In the genomic region with DNA sequence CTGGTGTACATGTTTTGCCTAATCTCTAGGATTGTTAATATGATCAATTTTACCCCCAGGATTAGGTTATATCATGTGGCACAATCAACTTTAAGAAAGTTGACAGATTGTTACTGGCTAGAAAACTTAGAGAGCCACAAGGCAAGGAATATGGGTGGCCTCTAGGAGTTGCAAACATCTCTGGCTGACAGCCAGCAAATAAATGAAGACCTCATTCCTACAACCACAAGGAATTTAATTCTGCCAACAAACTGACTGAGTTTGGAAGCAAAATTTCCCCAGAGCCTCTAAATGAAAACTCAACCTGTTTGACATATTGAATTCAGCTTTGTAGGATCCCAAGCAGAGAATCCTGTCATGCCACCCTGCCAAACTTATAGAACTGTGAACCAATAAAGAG, we compare ENCODE assay signal across 22 cellular contexts.
A peak's percentile ranks its signal among the peaks of the same experiment; 100 is the strongest.
DNase-seq lines count a peak whose midpoint lies in the region; ATAC-seq, FAIRE-seq and TF ChIP-seq lines count a peak whose summit lies in the region.
"Had no signal": no experiment of that assay in that cellular context is flagged by ENCODE, and none has a peak within 500 bp of the region (broad histone marks: within the 10 kb centered on the region; RNA-seq: fewer than 3 reads in every experiment).

No MANE protein-coding gene starts in this region.

- peak overlapping the region; percentile 57 for H3K27ac Mint-ChIP-seq in stimulated activated naive CD8-positive, alpha-beta T cell treated with anti-CD3 and anti-CD28 coated beads, Interleukin-15, Interleukin-2, amounts not matched to agents 100 ng/mL and 50 ng/mL, for 24 hours
- peak overlapping the region in 1 of 2 donors; percentile 35 for H3K27ac Mint-ChIP-seq in natural killer cell
- H3K27ac Mint-ChIP-seq: mesothelial cell of epicardium, nephron progenitor cell, progenitor cell of endocrine pancreas had no signal

- no peak overlapping the region for H3K27ac ChIP-seq in esophagus squamous epithelium
- H3K27ac ChIP-seq: Peyer's patch had no signal

- TF ChIP-seq CTCF in esophagus squamous epithelium (IDR thresholded peaks at IDR 0.05) (no peak), natural killer cell (IDR thresholded peaks at IDR 0.05) (no peak)

- peaks cover 93% of the 10 kb centered on the region for H3K4me1 Mint-ChIP-seq in stimulated activated naive CD8-positive, alpha-beta T cell treated with anti-CD3 and anti-CD28 coated beads, Interleukin-15, Interleukin-2, amounts not matched to agents 100 ng/mL and 50 ng/mL, for 24 hours (ENCODE audit: low read depth)
- peaks cover 37 to 46% of the 10 kb centered on the region in 2 donors for H3K4me1 Mint-ChIP-seq in natural killer cell
- H3K4me1 Mint-ChIP-seq: nephron progenitor cell had no signal

- H3K36me3 ChIP-seq in esophagus squamous epithelium, result no peaks in the 10 kb centered on the region
- H3K36me3 ChIP-seq: Peyer's patch had no signal

- no peak overlapping the region for H3K4me3 ChIP-seq in esophagus squamous epithelium
- H3K4me3 ChIP-seq: Peyer's patch had no signal

- no peaks in the 10 kb centered on the region for H3K4me1 ChIP-seq in esophagus squamous epithelium

- H3K9me3 ChIP-seq in esophagus squamous epithelium, result no peaks in the 10 kb centered on the region
- H3K9me3 ChIP-seq: Peyer's patch had no signal

- no peak for TF ChIP-seq POLR2A in esophagus squamous epithelium (IDR thresholded peaks at IDR 0.05)

- H3K9me3 Mint-ChIP-seq in stimulated activated naive CD8-positive, alpha-beta T cell treated with anti-CD3 and anti-CD28 coated beads, Interleukin-15, Interleukin-2, amounts not matched to agents 100 ng/mL and 50 ng/mL, for 24 hours, result no peaks in the 10 kb centered on the region
- no peaks in the 10 kb centered on the region for H3K9me3 Mint-ChIP-seq in natural killer cell
- H3K9me3 Mint-ChIP-seq: CD4-positive, CD25-positive, alpha-beta regulatory T cell; mesothelial cell of epicardium; nephron progenitor cell had no signal

- H3K36me3 Mint-ChIP-seq in stimulated activated naive CD8-positive, alpha-beta T cell treated with anti-CD3 and anti-CD28 coated beads, Interleukin-15, Interleukin-2, amounts not matched to agents 100 ng/mL and 50 ng/mL, for 24 hours (ENCODE audit: low read depth), result peaks cover 4% of the 10 kb centered on the region
- no peaks in the 10 kb centered on the region for H3K36me3 Mint-ChIP-seq in natural killer cell
- H3K36me3 Mint-ChIP-seq: CD4-positive, CD25-positive, alpha-beta regulatory T cell; mesothelial cell of epicardium had no signal

- DNase-seq in stimulated activated naive CD8-positive, alpha-beta T cell treated with anti-CD3 and anti-CD28 coated beads, Interleukin-15, Interleukin-2, amounts not matched to agents 100 U/mL and 50 U/mL, for 24 hours, result no peak
- peak; percentile 61 for DNase-seq in RCC 7860 (ENCODE audit: low spot score)
- peak; percentile 45 for DNase-seq in fibroblast of gingiva (ENCODE audit: low read depth)
- no peak for DNase-seq in esophagus squamous epithelium (lab: John Stamatoyannopoulos, UW)
- no peak for DNase-seq in DMS 273 treated with DMSO at 0.1 percent for 48 hours (lab: John Stamatoyannopoulos, UW)
- DNase-seq in natural killer cell, result no peak
- no peak for DNase-seq in NCI-H128 (lab: John Stamatoyannopoulos, UW; ENCODE audit: unreplicated experiment)
- DNase-seq: activated CD4-positive, alpha-beta T cell treated with anti-CD3 and anti-CD28 coated beads for 1 hour; activated naive CD4-positive, alpha-beta T cell treated with Interleukin-2 at 50 U/mL for 16 hours; CD4-positive, CD25-positive, alpha-beta regulatory T cell; DMS153; NCI-H1694 treated with DMSO at 0.1 percent for 48 hours; NCI-H2227 treated with DMSO at 0.1 percent for 48 hours; NCI-H82; nephron progenitor cell; Peyer's patch; stimulated activated CD4-positive, alpha-beta T cell treated with anti-CD3 and anti-CD28 coated beads, Interleukin-4, amount 100 ng/mL, for 4 hours had no signal

- ATAC-seq in stimulated activated naive CD8-positive, alpha-beta T cell treated with anti-CD3 and anti-CD28 coated beads, Interleukin-15, Interleukin-2, amounts not matched to agents 100 U/mL and 50 U/mL, for 24 hours, result no peak
- ATAC-seq in natural killer cell, result no peak

- H3K4me3 Mint-ChIP-seq in stimulated activated naive CD8-positive, alpha-beta T cell treated with anti-CD3 and anti-CD28 coated beads, Interleukin-15, Interleukin-2, amounts not matched to agents 100 ng/mL and 50 ng/mL, for 24 hours, result no peak overlapping the region
- no peak overlapping the region for H3K4me3 Mint-ChIP-seq in natural killer cell
- H3K4me3 Mint-ChIP-seq: mesothelial cell of epicardium, nephron progenitor cell had no signal

- intact Hi-C loops in esophagus squamous epithelium (cut with DNase I), result no loop called here
- intact Hi-C loops in natural killer cell (cut with micrococcal nuclease), result loop anchor here (5.0 kb wide), 1 partner anchor 41 kb away; no protein-coding TSS in a partner anchor

- H3K27me3 Mint-ChIP-seq in stimulated activated naive CD8-positive, alpha-beta T cell treated with anti-CD3 and anti-CD28 coated beads, Interleukin-15, Interleukin-2, amounts not matched to agents 100 ng/mL and 50 ng/mL, for 24 hours, result no peaks in the 10 kb centered on the region
- no peaks in the 10 kb centered on the region for H3K27me3 Mint-ChIP-seq in natural killer cell (ENCODE audit: low read depth in 2 of 2)
- H3K27me3 Mint-ChIP-seq: CD4-positive, CD25-positive, alpha-beta regulatory T cell; progenitor cell of endocrine pancreas had no signal

- H3K27me3 ChIP-seq in esophagus squamous epithelium, result no peaks in the 10 kb centered on the region
- H3K27me3 ChIP-seq: Peyer's patch had no signal

- peak; percentile 49 for FAIRE-seq in RCC 7860 (lab: Jason Lieb, UNC)
- FAIRE-seq: astrocyte, colon had no signal

Comparison
In these comparisons a context has a peak if more than half of its experiments do, and no peak if none do; other contexts are left out.
1. DNase-seq: peak in RCC 7860 (single experiment) and fibroblast of gingiva (single experiment); none in stimulated activated naive CD8-positive, alpha-beta T cell treated with anti-CD3 and anti-CD28 coated beads, Interleukin-15, Interleukin-2, amounts not matched to agents 100 U/mL and 50 U/mL, for 24 hours (single experiment), esophagus squamous epithelium (single experiment), DMS 273 treated with DMSO at 0.1 percent for 48 hours (single experiment), natural killer cell (single experiment) and NCI-H128 (single experiment).